In the genomic region with DNA sequence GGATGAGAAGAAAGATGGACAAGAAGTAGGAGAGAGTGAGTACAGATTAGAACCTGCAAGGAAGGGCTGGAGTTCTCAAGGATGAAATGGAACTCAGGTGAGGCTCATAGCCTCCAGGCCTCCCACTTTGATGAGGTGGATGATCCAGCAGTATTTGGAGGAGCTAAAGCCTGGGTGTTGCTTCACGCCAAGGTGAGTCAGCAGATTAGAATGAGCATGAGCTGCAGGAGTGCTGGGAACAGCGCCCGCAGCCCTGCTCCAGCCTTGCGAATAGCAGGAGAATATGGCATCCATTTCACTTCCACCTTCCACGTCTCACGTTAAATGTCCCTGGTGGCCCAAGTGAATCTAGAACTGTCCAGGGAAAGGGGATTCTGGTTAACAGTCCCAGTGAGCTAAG, we compare ENCODE assay signal across 1 cellular context.
TF ChIP-seq lines count a peak whose summit lies in the region.

No MANE protein-coding gene starts in this region.

TF ChIP-seq in GM23338, 12 proteins besides CTCF, POLR2A, EP300 and RAD21 (continued from another document):
- TF ChIP-seq, protein P1, sequence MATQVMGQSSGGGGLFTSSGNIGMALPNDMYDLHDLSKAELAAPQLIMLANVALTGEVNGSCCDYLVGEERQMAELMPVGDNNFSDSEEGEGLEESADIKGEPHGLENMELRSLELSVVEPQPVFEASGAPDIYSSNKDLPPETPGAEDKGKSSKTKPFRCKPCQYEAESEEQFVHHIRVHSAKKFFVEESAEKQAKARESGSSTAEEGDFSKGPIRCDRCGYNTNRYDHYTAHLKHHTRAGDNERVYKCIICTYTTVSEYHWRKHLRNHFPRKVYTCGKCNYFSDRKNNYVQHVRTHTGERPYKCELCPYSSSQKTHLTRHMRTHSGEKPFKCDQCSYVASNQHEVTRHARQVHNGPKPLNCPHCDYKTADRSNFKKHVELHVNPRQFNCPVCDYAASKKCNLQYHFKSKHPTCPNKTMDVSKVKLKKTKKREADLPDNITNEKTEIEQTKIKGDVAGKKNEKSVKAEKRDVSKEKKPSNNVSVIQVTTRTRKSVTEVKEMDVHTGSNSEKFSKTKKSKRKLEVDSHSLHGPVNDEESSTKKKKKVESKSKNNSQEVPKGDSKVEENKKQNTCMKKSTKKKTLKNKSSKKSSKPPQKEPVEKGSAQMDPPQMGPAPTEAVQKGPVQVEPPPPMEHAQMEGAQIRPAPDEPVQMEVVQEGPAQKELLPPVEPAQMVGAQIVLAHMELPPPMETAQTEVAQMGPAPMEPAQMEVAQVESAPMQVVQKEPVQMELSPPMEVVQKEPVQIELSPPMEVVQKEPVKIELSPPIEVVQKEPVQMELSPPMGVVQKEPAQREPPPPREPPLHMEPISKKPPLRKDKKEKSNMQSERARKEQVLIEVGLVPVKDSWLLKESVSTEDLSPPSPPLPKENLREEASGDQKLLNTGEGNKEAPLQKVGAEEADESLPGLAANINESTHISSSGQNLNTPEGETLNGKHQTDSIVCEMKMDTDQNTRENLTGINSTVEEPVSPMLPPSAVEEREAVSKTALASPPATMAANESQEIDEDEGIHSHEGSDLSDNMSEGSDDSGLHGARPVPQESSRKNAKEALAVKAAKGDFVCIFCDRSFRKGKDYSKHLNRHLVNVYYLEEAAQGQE (IDR thresholded peaks at IDR 0.05; ENCODE audit: unreplicated experiment): no peak
- TF ChIP-seq ZNF114 (CRISPR knock-in tag; IDR thresholded peaks at IDR 0.05): no peak
- TF ChIP-seq EZH2 (IDR thresholded peaks at IDR 0.05; ENCODE audit: low read depth, unreplicated experiment): no peak
- no peak for TF ChIP-seq NANOG (IDR thresholded peaks at IDR 0.05; ENCODE audit: borderline replicate concordance)
- no peak for TF ChIP-seq CREB1 (CRISPR knock-in tag; IDR thresholded peaks at IDR 0.05; ENCODE audit: low read depth)
- no peak for TF ChIP-seq EZH2phosphoT487 (IDR thresholded peaks at IDR 0.05; ENCODE audit: unreplicated experiment)
- TF ChIP-seq STAT1 (IDR thresholded peaks at IDR 0.05; ENCODE audit: unreplicated experiment): no peak
- TF ChIP-seq, protein P2, sequence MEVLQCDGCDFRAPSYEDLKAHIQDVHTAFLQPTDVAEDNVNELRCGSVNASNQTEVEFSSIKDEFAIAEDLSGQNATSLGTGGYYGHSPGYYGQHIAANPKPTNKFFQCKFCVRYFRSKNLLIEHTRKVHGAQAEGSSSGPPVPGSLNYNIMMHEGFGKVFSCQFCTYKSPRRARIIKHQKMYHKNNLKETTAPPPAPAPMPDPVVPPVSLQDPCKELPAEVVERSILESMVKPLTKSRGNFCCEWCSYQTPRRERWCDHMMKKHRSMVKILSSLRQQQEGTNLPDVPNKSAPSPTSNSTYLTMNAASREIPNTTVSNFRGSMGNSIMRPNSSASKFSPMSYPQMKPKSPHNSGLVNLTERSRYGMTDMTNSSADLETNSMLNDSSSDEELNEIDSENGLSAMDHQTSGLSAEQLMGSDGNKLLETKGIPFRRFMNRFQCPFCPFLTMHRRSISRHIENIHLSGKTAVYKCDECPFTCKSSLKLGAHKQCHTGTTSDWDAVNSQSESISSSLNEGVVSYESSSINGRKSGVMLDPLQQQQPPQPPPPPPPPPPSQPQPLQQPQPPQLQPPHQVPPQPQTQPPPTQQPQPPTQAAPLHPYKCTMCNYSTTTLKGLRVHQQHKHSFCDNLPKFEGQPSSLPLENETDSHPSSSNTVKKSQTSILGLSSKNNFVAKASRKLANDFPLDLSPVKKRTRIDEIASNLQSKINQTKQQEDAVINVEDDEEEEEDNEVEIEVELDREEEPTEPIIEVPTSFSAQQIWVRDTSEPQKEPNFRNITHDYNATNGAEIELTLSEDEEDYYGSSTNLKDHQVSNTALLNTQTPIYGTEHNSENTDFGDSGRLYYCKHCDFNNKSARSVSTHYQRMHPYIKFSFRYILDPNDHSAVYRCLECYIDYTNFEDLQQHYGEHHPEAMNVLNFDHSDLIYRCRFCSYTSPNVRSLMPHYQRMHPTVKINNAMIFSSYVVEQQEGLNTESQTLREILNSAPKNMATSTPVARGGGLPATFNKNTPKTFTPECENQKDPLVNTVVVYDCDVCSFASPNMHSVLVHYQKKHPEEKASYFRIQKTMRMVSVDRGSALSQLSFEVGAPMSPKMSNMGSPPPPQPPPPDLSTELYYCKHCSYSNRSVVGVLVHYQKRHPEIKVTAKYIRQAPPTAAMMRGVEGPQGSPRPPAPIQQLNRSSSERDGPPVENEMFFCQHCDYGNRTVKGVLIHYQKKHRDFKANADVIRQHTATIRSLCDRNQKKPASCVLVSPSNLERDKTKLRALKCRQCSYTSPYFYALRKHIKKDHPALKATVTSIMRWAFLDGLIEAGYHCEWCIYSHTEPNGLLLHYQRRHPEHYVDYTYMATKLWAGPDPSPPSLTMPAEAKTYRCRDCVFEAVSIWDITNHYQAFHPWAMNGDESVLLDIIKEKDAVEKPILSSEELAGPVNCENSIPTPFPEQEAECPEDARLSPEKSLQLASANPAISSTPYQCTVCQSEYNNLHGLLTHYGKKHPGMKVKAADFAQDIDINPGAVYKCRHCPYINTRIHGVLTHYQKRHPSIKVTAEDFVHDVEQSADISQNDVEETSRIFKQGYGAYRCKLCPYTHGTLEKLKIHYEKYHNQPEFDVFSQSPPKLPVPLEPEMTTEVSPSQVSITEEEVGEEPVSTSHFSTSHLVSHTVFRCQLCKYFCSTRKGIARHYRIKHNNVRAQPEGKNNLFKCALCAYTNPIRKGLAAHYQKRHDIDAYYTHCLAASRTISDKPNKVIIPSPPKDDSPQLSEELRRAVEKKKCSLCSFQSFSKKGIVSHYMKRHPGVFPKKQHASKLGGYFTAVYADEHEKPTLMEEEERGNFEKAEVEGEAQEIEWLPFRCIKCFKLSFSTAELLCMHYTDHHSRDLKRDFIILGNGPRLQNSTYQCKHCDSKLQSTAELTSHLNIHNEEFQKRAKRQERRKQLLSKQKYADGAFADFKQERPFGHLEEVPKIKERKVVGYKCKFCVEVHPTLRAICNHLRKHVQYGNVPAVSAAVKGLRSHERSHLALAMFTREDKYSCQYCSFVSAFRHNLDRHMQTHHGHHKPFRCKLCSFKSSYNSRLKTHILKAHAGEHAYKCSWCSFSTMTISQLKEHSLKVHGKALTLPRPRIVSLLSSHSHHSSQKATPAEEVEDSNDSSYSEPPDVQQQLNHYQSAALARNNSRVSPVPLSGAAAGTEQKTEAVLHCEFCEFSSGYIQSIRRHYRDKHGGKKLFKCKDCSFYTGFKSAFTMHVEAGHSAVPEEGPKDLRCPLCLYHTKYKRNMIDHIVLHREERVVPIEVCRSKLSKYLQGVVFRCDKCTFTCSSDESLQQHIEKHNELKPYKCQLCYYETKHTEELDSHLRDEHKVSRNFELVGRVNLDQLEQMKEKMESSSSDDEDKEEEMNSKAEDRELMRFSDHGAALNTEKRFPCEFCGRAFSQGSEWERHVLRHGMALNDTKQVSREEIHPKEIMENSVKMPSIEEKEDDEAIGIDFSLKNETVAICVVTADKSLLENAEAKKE (CRISPR knock-in tag; IDR thresholded peaks at IDR 0.05): no peak
- TF ChIP-seq, protein P3, sequence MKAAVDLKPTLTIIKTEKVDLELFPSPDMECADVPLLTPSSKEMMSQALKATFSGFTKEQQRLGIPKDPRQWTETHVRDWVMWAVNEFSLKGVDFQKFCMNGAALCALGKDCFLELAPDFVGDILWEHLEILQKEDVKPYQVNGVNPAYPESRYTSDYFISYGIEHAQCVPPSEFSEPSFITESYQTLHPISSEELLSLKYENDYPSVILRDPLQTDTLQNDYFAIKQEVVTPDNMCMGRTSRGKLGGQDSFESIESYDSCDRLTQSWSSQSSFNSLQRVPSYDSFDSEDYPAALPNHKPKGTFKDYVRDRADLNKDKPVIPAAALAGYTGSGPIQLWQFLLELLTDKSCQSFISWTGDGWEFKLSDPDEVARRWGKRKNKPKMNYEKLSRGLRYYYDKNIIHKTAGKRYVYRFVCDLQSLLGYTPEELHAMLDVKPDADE (IDR thresholded peaks at IDR 0.05): no peak
- no peak for TF ChIP-seq POLR2AphosphoS5 (IDR thresholded peaks at IDR 0.05; ENCODE audit: low read depth)
TF ChIP-seq in GM23338: peak in this region for 0.
